ENCODE assay signal across 26 cellular contexts in the genomic region with DNA sequence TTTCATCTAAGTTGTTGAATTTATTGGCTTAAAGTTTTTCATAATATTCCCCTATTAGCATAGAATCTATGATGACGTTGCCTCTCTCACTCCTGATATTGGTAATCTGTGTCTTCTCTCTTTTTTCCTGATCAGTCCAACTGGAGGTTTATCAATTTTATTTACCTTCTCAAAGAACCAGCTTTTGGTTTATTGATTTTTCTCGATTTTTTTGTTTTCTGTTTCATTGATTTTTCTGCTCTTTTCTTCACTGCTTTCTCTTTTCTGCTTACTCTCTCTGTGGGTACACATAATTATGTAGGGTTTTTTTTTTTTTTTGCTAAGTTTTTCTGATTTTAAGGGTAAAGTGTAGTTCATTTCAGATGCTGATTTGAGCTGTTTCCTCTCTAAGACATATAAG.
"Had no signal": no experiment of that assay in that cellular context is flagged by ENCODE, and none has a peak within 500 bp of the region (broad histone marks: within the 10 kb centered on the region; RNA-seq: fewer than 3 reads in every experiment).

No MANE protein-coding gene starts in this region.

- H3K4me2 ChIP-seq: hepatocyte had no signal

- H3K36me3 Mint-ChIP-seq: WTC11 had no signal

- H3K27me3 ChIP-seq: adrenal gland, gastroesophageal sphincter, hepatocyte, pancreas, transverse colon had no signal

- H2AFZ ChIP-seq: hepatocyte had no signal

- H3K4me3 ChIP-seq: adrenal gland, gastroesophageal sphincter, hepatocyte, pancreas, psoas muscle, transverse colon had no signal

- H3K9me3 ChIP-seq: adrenal gland, gastroesophageal sphincter, pancreas, psoas muscle, transverse colon had no signal

- H3K27me3 Mint-ChIP-seq: activated CD4-positive, alpha-beta memory T cell treated with anti-CD3 and anti-CD28 coated beads, Interleukin-2, amount 10 ng/mL, durations not matched to agents 7 days and 5 days; activated CD4-positive, alpha-beta T cell treated with anti-CD3 and anti-CD28 coated beads, Interleukin-2, amount 10 ng/mL, durations not matched to agents 7 days and 5 days; activated naive CD8-positive, alpha-beta T cell treated with anti-CD3 and anti-CD28 coated beads for 36 hours; brain; effector memory CD8-positive, alpha-beta T cell; T-helper 17 cell had no signal

- ATAC-seq: effector memory CD8-positive, alpha-beta T cell; gastroesophageal sphincter; left cardiac atrium; left ventricle myocardium superior; psoas muscle; T-helper 17 cell; WTC11 had no signal

- H3K27ac ChIP-seq: adrenal gland, gastroesophageal sphincter, hepatocyte, psoas muscle, transverse colon had no signal

- H3K27ac Mint-ChIP-seq: activated CD4-positive, alpha-beta memory T cell treated with anti-CD3 and anti-CD28 coated beads, Interleukin-2, amount 10 ng/mL, durations not matched to agents 7 days and 5 days; activated CD4-positive, alpha-beta T cell treated with anti-CD3 and anti-CD28 coated beads, Interleukin-2, amount 10 ng/mL, durations not matched to agents 7 days and 5 days; activated naive CD4-positive, alpha-beta T cell treated with anti-CD3 and anti-CD28 coated beads for 36 hours; activated naive CD8-positive, alpha-beta T cell treated with anti-CD3 and anti-CD28 coated beads for 36 hours had no signal

- H3K9me3 Mint-ChIP-seq: activated CD4-positive, alpha-beta memory T cell treated with anti-CD3 and anti-CD28 coated beads, Interleukin-2, amount 10 ng/mL, durations not matched to agents 7 days and 5 days; activated CD4-positive, alpha-beta T cell treated with anti-CD3 and anti-CD28 coated beads, Interleukin-2, amount 10 ng/mL, durations not matched to agents 7 days and 5 days; activated naive CD4-positive, alpha-beta T cell treated with anti-CD3 and anti-CD28 coated beads for 36 hours; activated naive CD8-positive, alpha-beta T cell treated with anti-CD3 and anti-CD28 coated beads for 36 hours; effector memory CD8-positive, alpha-beta T cell; WTC11 had no signal

- H3K36me3 ChIP-seq: adrenal gland, gastroesophageal sphincter, pancreas, transverse colon had no signal

- DNase-seq: activated CD4-positive, alpha-beta memory T cell treated with anti-CD3 and anti-CD28 coated beads, Interleukin-2, amount 10 ng/mL, durations not matched to agents 7 days and 5 days; activated CD4-positive, alpha-beta T cell treated with anti-CD3 and anti-CD28 coated beads for 1 hour; activated CD4-positive, alpha-beta T cell treated with anti-CD3 and anti-CD28 coated beads, Interleukin-2, amount 10 ng/mL, durations not matched to agents 7 days and 5 days; activated effector memory CD4-positive, alpha-beta T cell treated with anti-CD3 and anti-CD28 coated beads, Interleukin-2, amount 50 U/mL, for 16 hours; activated naive CD4-positive, alpha-beta T cell treated with anti-CD3 and anti-CD28 coated beads for 36 hours; activated naive CD8-positive, alpha-beta T cell treated with anti-CD3 and anti-CD28 coated beads for 36 hours; activated T-cell treated with anti-CD3 and anti-CD28 coated beads, Interleukin-2, amount 50 U/mL, for 48 hours; adrenal gland; aorta; cortex of kidney; effector memory CD8-positive, alpha-beta T cell; left cardiac atrium; left ventricle myocardium superior; nucleus accumbens; pancreas; psoas muscle; T-helper 17 cell; T1000; transverse colon had no signal

- H3K4me3 Mint-ChIP-seq: activated CD4-positive, alpha-beta memory T cell treated with anti-CD3 and anti-CD28 coated beads, Interleukin-2, amount 10 ng/mL, durations not matched to agents 7 days and 5 days; activated CD4-positive, alpha-beta T cell treated with anti-CD3 and anti-CD28 coated beads, Interleukin-2, amount 10 ng/mL, durations not matched to agents 7 days and 5 days; activated naive CD4-positive, alpha-beta T cell treated with anti-CD3 and anti-CD28 coated beads for 36 hours; activated naive CD8-positive, alpha-beta T cell treated with anti-CD3 and anti-CD28 coated beads for 36 hours; effector memory CD8-positive, alpha-beta T cell; neural crest cell; T-helper 17 cell; WTC11 had no signal

- FAIRE-seq: endothelial cell of umbilical vein, keratinocyte, pancreas had no signal
